In the genomic region with DNA sequence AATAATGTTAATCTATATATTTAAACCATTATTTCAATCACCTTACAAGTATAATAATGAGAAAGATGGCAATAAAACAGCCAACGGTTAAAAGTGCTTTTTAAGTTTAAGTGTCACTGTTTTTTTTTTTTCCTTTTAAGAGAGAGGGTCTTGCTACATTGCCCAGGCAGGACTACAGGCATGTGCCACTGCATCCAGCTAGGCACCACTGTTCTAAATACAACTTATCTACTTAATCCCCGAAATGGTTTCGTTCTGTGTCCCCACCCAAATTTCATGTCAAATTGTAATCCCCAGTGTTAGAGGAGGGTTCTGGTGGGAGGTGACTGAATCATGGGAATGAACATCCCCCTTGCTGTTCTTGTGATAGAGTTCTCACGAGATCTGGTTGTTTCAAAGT, we compare ENCODE assay signal across 26 cellular contexts. TPM values are rescaled to one million over a fixed set of nuclear protein-coding genes. Genes with fewer than 3 reads are reported as not detected.
A peak's percentile ranks its signal among the peaks of the same experiment; 100 is the strongest.
DNase-seq lines count a peak whose midpoint lies in the region; ATAC-seq, FAIRE-seq and TF ChIP-seq lines count a peak whose summit lies in the region.
"Had no signal": no experiment of that assay in that cellular context is flagged by ENCODE, and none has a peak within 500 bp of the region (broad histone marks: within the 10 kb centered on the region; RNA-seq: fewer than 3 reads in every experiment).

No MANE protein-coding gene starts in this region.

- TF ChIP-seq POLR2A in GM12892 (IDR thresholded peaks at IDR 0.05; ENCODE audit: low read depth, low read length): no peak

- CTCF ChIA-PET in HEK293 (lab: Yijun Ruan, JAX): no interaction called here

- no peak for ATAC-seq in memory B cell (ENCODE audit: low read depth)
- ATAC-seq: CD8-positive, alpha-beta T cell had no signal

- H3K9me3 ChIP-seq in HEK293 (ENCODE audit: control insufficient read depth, insufficient read depth, low read depth, low read length): no peaks in the 10 kb centered on the region
- H3K9me3 ChIP-seq: MG63, SJSA1 had no signal

- no peak for DNase-seq in GM12892 (ENCODE audit: insufficient read length)
- no peak for DNase-seq in memory B cell (ENCODE audit: low spot score in 2 of 2)
- DNase-seq in progenitor cell of endocrine pancreas (ENCODE audit: low spot score, unreplicated experiment): no peak
- no peak for DNase-seq in mesothelial cell of epicardium (ENCODE audit: low spot score in 2 of 2, unreplicated experiment in 2 of 2)
- DNase-seq in activated CD8-positive, alpha-beta memory T cell treated with anti-CD3 and anti-CD28 coated beads, Interleukin-2, amount 50 U/mL, for 48 hours: no peak
- no peak for DNase-seq in endothelial cell (ENCODE audit: low spot score)
- DNase-seq: CD8-positive, alpha-beta T cell; DMS 273 treated with DMSO at 0.1 percent for 48 hours; DMS79 treated with DMSO at 0.1 percent for 48 hours; GF-D8; GM23248; H7; HFFc6; KG1; MG63; NCI-H1105 treated with DMSO at 0.1 percent for 48 hours; NCI-H146; NCI-H2029 treated with DMSO at 0.1 percent for 48 hours; NCI-H526 treated with DMSO at 0.1 percent for 48 hours; Right ventricle myocardium superior; RPMI8226 had no signal

- H3K36me3 Mint-ChIP-seq in memory B cell: peaks cover 30% of the 10 kb centered on the region
- H3K36me3 Mint-ChIP-seq in progenitor cell of endocrine pancreas (ENCODE audit: insufficient read depth): peaks cover 21% of the 10 kb centered on the region
- H3K36me3 Mint-ChIP-seq in mesothelial cell of epicardium: peaks cover 31% of the 10 kb centered on the region
- peaks cover 9% of the 10 kb centered on the region for H3K36me3 Mint-ChIP-seq in endothelial cell (ENCODE audit: low read depth, unreplicated experiment)

- H3K27ac ChIP-seq in HEK293 (ENCODE audit: extremely low read depth, low read depth, low read length): no peak overlapping the region
- H3K27ac ChIP-seq: C4-2B, GM23248, SJSA1 had no signal

- no peaks in the 10 kb centered on the region for H3K9me3 Mint-ChIP-seq in memory B cell
- no peaks in the 10 kb centered on the region for H3K9me3 Mint-ChIP-seq in progenitor cell of endocrine pancreas (ENCODE audit: low read depth)
- no peaks in the 10 kb centered on the region for H3K9me3 Mint-ChIP-seq in mesothelial cell of epicardium
- no peaks in the 10 kb centered on the region for H3K9me3 Mint-ChIP-seq in endothelial cell (ENCODE audit: unreplicated experiment)
- H3K9me3 Mint-ChIP-seq: CD8-positive, alpha-beta T cell; HFFc6 had no signal

- no peaks in the 10 kb centered on the region for H3K27me3 Mint-ChIP-seq in memory B cell
- no peaks in the 10 kb centered on the region for H3K27me3 Mint-ChIP-seq in progenitor cell of endocrine pancreas
- H3K27me3 Mint-ChIP-seq in mesothelial cell of epicardium (ENCODE audit: low read depth): no peaks in the 10 kb centered on the region
- H3K27me3 Mint-ChIP-seq in endothelial cell (ENCODE audit: unreplicated experiment): no peaks in the 10 kb centered on the region

- peak; percentile 5 for FAIRE-seq in GM12892 (lab: Jason Lieb, UNC)
- FAIRE-seq: GM18507, HTR-8/SVneo had no signal

- H3K27ac Mint-ChIP-seq in memory B cell (peak overlapping the region; percentile 75), progenitor cell of endocrine pancreas (peak overlapping the region; percentile 86), mesothelial cell of epicardium (no peak overlapping the region), endothelial cell (ENCODE audit: unreplicated experiment) (no peak overlapping the region)
- H3K27ac Mint-ChIP-seq: CD8-positive, alpha-beta T cell; HFFc6 had no signal

- H3K36me3 ChIP-seq in HEK293 (ENCODE audit: control insufficient read depth in 2 of 2, insufficient read depth in 1 of 2, low read length in 2 of 2): peaks cover 0 to 36% of the 10 kb centered on the region in 2 experiments; a peak in 2 of 3 replicates

- no peak for TF ChIP-seq CTCF in HEK293 (tag by site-specific recombination; IDR thresholded peaks at IDR 0.05)
- no peak for TF ChIP-seq CTCF in progenitor cell of endocrine pancreas (IDR thresholded peaks at IDR 0.05; ENCODE audit: unreplicated experiment)
- TF ChIP-seq CTCF in mesothelial cell of epicardium (IDR thresholded peaks at IDR 0.05; ENCODE audit: unreplicated experiment): no peak
- TF ChIP-seq CTCF in endothelial cell (IDR thresholded peaks at IDR 0.05; ENCODE audit: unreplicated experiment): no peak

- no peak overlapping the region for H3K4me3 ChIP-seq in HEK293 (ENCODE audit: low read depth, low read length)
- H3K4me3 ChIP-seq: GM23248, MG63, SJSA1 had no signal

- peaks cover 11% of the 10 kb centered on the region for H3K4me1 Mint-ChIP-seq in memory B cell
- H3K4me1 Mint-ChIP-seq in progenitor cell of endocrine pancreas (ENCODE audit: low read depth): no peaks in the 10 kb centered on the region
- peaks cover 6% of the 10 kb centered on the region for H3K4me1 Mint-ChIP-seq in mesothelial cell of epicardium
- H3K4me1 Mint-ChIP-seq in endothelial cell (ENCODE audit: unreplicated experiment): peaks cover 4% of the 10 kb centered on the region

- POLR2A ChIA-PET in HEK293 (lab: Yijun Ruan, JAX): no interaction called here

- H3K4me3 Mint-ChIP-seq in memory B cell (no peak overlapping the region), progenitor cell of endocrine pancreas (ENCODE audit: low read depth) (no peak overlapping the region), mesothelial cell of epicardium (no peak overlapping the region), endothelial cell (ENCODE audit: unreplicated experiment) (no peak overlapping the region)
- H3K4me3 Mint-ChIP-seq: CD8-positive, alpha-beta T cell; HFFc6 had no signal

- H3K4me1 ChIP-seq in HEK293 (ENCODE audit: control insufficient read depth, insufficient read depth, low read length): no peaks in the 10 kb centered on the region
- H3K4me1 ChIP-seq: SJSA1 had no signal

TF ChIP-seq in HEK293, 187 proteins besides CTCF, POLR2A, EP300 and RAD21:
- TF ChIP-seq ZNF324 (tag by site-specific recombination; IDR thresholded peaks at IDR 0.05) (no peak), ZNF223 (tag by site-specific recombination; IDR thresholded peaks at IDR 0.05) (no peak), ZNF302 (tag by site-specific recombination; IDR thresholded peaks at IDR 0.05; ENCODE audit: low read depth) (no peak), ZNF121 (tag by site-specific recombination; IDR thresholded peaks at IDR 0.05) (peak; percentile 61; the same call in 1 of the 2 replicates)
TF ChIP-seq in HEK293: peak in this region for 1.

RNA-seq across cellular contexts. Expression of gene TNPO3, which starts 49.7 kb away (rescaled TPM):
- 40.8 TPM for polyA plus RNA-seq in GM12892 (2012; ENCODE audit: missing spikeins)
- total RNA-seq in progenitor cell of endocrine pancreas (44.8 and 44.9 TPM in 2 replicates), mesothelial cell of epicardium (37.7 to 40.2 TPM (median 40.2 TPM) in 3 replicates), endothelial cell (ENCODE audit: unreplicated experiment) (42.6 TPM)

Comparison
In these comparisons a context has a peak if more than half of its experiments do, and no peak if none do; other contexts are left out.
1. H3K27ac Mint-ChIP-seq: peak in memory B cell (single experiment) and progenitor cell of endocrine pancreas (single experiment); none in mesothelial cell of epicardium (single experiment) and endothelial cell (single experiment).